Comparison of ENCODE assay signal across 9 cellular contexts in the genomic region with DNA sequence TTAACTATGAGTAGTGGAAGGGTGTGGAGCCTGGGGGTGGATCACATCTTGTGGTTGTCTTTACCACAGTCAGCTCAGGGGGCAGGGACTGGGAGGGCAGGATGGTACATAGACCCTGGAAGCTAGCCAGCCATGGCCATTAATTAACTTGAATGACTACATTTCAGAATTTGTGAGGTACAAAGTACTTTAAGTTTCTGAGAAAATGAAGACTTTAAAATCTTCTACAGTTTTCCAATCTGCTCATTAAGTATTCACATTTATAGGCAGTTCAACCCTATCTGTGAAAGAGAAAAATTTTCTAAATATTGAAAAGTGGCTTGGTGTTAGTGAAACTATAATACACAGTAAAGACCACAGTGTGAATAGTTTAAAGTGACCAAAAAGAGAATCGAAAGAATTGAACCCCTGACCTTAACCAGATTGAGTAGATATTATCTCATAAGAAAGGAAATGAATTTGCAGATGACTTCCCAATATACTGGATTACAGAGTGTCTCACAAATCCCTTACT.
DNase-seq lines count a peak whose midpoint lies in the region; ATAC-seq and TF ChIP-seq lines count a peak whose summit lies in the region.
"Had no signal": no experiment of that assay in that cellular context is flagged by ENCODE, and none has a peak within 500 bp of the region (broad histone marks: within the 10 kb centered on the region; RNA-seq: fewer than 3 reads in every experiment).

No MANE protein-coding gene starts in this region.

- TF ChIP-seq EP300 in gastroesophageal sphincter (IDR thresholded peaks at IDR 0.05), result no peak

- peak; percentile 91 for ATAC-seq in GM18858 (IDR thresholded peaks at IDR 0.05; ENCODE audit: unreplicated experiment)
- peak; percentile 88 for ATAC-seq in HG02571 (IDR thresholded peaks at IDR 0.05; ENCODE audit: unreplicated experiment)
- no peak for ATAC-seq in gastroesophageal sphincter

- TF ChIP-seq CTCF in gastroesophageal sphincter (IDR thresholded peaks at IDR 0.05) (no peak), dorsolateral prefrontal cortex (IDR thresholded peaks at IDR 0.05 in 54 of 56, conservative IDR thresholded peaks at IDR 0.05 in 2 of 56; ENCODE audit: low read depth in 1 of 56, partially characterized antibody in 56 of 56) (no peak)

- no peaks in the 10 kb centered on the region for H3K36me3 ChIP-seq in gastroesophageal sphincter

- no peaks in the 10 kb centered on the region for H3K4me1 ChIP-seq in gastroesophageal sphincter

- H3K27me3 ChIP-seq in gastroesophageal sphincter, result no peaks in the 10 kb centered on the region
- H3K27me3 ChIP-seq in dorsolateral prefrontal cortex, result no peaks in the 10 kb centered on the region

- H3K4me3 ChIP-seq in gastroesophageal sphincter, result no peak overlapping the region
- no peak overlapping the region for H3K4me3 ChIP-seq in dorsolateral prefrontal cortex

- no peak overlapping the region for H3K27ac ChIP-seq in gastroesophageal sphincter
- H3K27ac ChIP-seq in dorsolateral prefrontal cortex, result no peak overlapping the region

- DNase-seq in HT-29 (ENCODE audit: low spot score) (peak; percentile 83), kidney glomerular epithelial cell (lab: John Stamatoyannopoulos, UW) (peak; percentile 64), NK-92 (lab: John Stamatoyannopoulos, UW; ENCODE audit: unreplicated experiment) (no peak), dorsolateral prefrontal cortex (no peak)
- no peak for DNase-seq in activated CD4-positive, alpha-beta T cell treated with anti-CD3 and anti-CD28 coated beads, Interleukin-2, amount 50 U/mL, for 1 hour
- DNase-seq: kidney had no signal

- 80 to 82% methylated on average over 1 of the region's 1 CpG for WGBS in gastroesophageal sphincter (ENCODE audit: low coverage in 1 of 2), 2 donors

- no peaks in the 10 kb centered on the region for H3K9me3 ChIP-seq in gastroesophageal sphincter

- intact Hi-C loops in dorsolateral prefrontal cortex (cut with DNase I), result no loop called here

- no peak for TF ChIP-seq POLR2A in gastroesophageal sphincter (IDR thresholded peaks at IDR 0.05)

Comparison
In these comparisons a context has a peak if more than half of its experiments do, and no peak if none do; other contexts are left out.
1. DNase-seq: peak in HT-29 (single experiment) and kidney glomerular epithelial cell (single experiment); none in NK-92 (single experiment), dorsolateral prefrontal cortex (0 of 10) and activated CD4-positive, alpha-beta T cell treated with anti-CD3 and anti-CD28 coated beads, Interleukin-2, amount 50 U/mL, for 1 hour (single experiment).